8 cellular contexts compared by ENCODE assay signal in genomic region chr5:133552925-133553525, GRCh38. TPM values are rescaled to one million over a fixed set of nuclear protein-coding genes. Genes with fewer than 3 reads are reported as not detected.
DNase-seq lines count a peak whose midpoint lies in the region; ATAC-seq, FAIRE-seq and TF ChIP-seq lines count a peak whose summit lies in the region.

No MANE protein-coding gene starts in this region.

- no peak overlapping the region for H3K56ac ChIP-seq in H1 (replicated peaks; ENCODE audit: insufficient read length, low read depth, low read length)

- peak; percentile 74 for ATAC-seq in GM19372 (IDR thresholded peaks at IDR 0.05; ENCODE audit: low read depth, unreplicated experiment)

- H4K5ac ChIP-seq in H1 (ENCODE audit: insufficient read length, low read depth, low read length): no peak overlapping the region

- no peak overlapping the region for H2AFZ ChIP-seq in H1 (ENCODE audit: low read length)

- no peak overlapping the region for H2BK5ac ChIP-seq in H1 (ENCODE audit: low read depth, low read length)

- H3K4me3 ChIP-seq in BJ (ENCODE audit: low read depth, low read length) (no peak overlapping the region), H1 (ENCODE audit: extremely low read depth in 1 of 4, insufficient read depth in 2 of 4, low read depth in 3 of 4, low read length in 4 of 4) (no peak overlapping the region)

- TF ChIP-seq POLR2A in H1 (IDR thresholded peaks at IDR 0.05; ENCODE audit: control extremely low read depth in 1 of 2, low read depth in 2 of 2, low read length in 2 of 2): no peak

- no peak overlapping the region for H4K8ac ChIP-seq in H1 (ENCODE audit: extremely low read depth, insufficient read depth, low read length)

- 0 out of 4 replicates have a peak, but pooled peaks cover 0 to under 1% of the 10 kb centered on the region in 2 experiments for H3K9me3 ChIP-seq in H1 (ENCODE audit: insufficient read depth in 2 of 2, low read depth in 1 of 2, low read length in 1 of 2)

- H3K27me3 ChIP-seq in BJ (ENCODE audit: control insufficient read depth, insufficient read depth, low read length) (peaks cover 1% of the 10 kb centered on the region; the same call in 1 of the 2 replicates), H1 (replicated peaks in 1 of 4; ENCODE audit: control insufficient read depth in 3 of 4, extremely low read depth in 1 of 4, insufficient read depth in 3 of 4, low read length in 3 of 4) (no peaks in the 10 kb centered on the region; a peak in 1 of 7 replicates)

- H3K4me1 Mint-ChIP-seq in nephron: no peaks in the 10 kb centered on the region
- H3K4me1 Mint-ChIP-seq in type B pancreatic cell (ENCODE audit: unreplicated experiment): no peaks in the 10 kb centered on the region

- WGBS in H1 (ENCODE audit: extremely low coverage in 1 of 2, insufficient coverage in 1 of 2, insufficient read length in 1 of 2, insufficient replicate concordance in 2 of 2, low coverage in 1 of 2, low lambda C conversion rate in 2 of 2, missing lambda C conversion rate in 1 of 2), 2 experiments: 46% methylated on average over 8 of the region's 13 CpGs; no CpG with 5 or more reads in 1 of the 2 experiments

- H2AK5ac ChIP-seq in H1 (ENCODE audit: low read depth, low read length): no peak overlapping the region

- no peak overlapping the region for H3K18ac ChIP-seq in H1 (ENCODE audit: extremely low read depth, low read length)

- H3K23me2 ChIP-seq in H1 (ENCODE audit: low read depth, low read length): 0 out of 2 replicates have a peak, but pooled peaks cover 3% of the 10 kb centered on the region

- H3K79me2 ChIP-seq in H1 (ENCODE audit: control insufficient read depth in 1 of 2, insufficient read depth in 2 of 2, low read length in 2 of 2): no peaks in the 10 kb centered on the region

- no peak overlapping the region for H2BK15ac ChIP-seq in H1 (ENCODE audit: low read length)

- no peak for TF ChIP-seq EP300 in H1 (IDR thresholded peaks at IDR 0.05; ENCODE audit: borderline replicate concordance in 1 of 2, low read depth in 2 of 2, low read length in 2 of 2)

- H2BK20ac ChIP-seq in H1 (ENCODE audit: low read length): no peak overlapping the region

- no peak overlapping the region for H3K23ac ChIP-seq in H1 (ENCODE audit: insufficient read length)

- H3K4ac ChIP-seq in H1 (replicated peaks; ENCODE audit: insufficient read length, low read depth, low read length): no peak overlapping the region

- H3K14ac ChIP-seq in H1 (ENCODE audit: insufficient read length): no peak overlapping the region

- no peak overlapping the region for H3K9ac ChIP-seq in H1 (replicated peaks in 1 of 4; ENCODE audit: extremely low read depth in 1 of 4, low read depth in 3 of 4, low read length in 3 of 4)

- peaks cover 0 to 8% (median 5%) of the 10 kb centered on the region in 4 experiments; a peak in 4 of 7 replicates for H3K4me1 ChIP-seq in H1 (replicated peaks in 1 of 4; ENCODE audit: control insufficient read depth in 3 of 4, insufficient read depth in 4 of 4, low read length in 3 of 4)

- H3K27ac Mint-ChIP-seq in nephron: no peak overlapping the region
- no peak overlapping the region for H3K27ac Mint-ChIP-seq in type B pancreatic cell

- peak; percentile 83 for TF ChIP-seq CTCF in BJ (IDR thresholded peaks at IDR 0.05; ENCODE audit: insufficient read depth, low read depth, low read length)
- peak; percentile 83 to 90 (median 86) for TF ChIP-seq CTCF in H1 (IDR thresholded peaks at IDR 0.05; ENCODE audit: control extremely low read depth in 1 of 3, insufficient read depth in 1 of 3, low read depth in 1 of 3, low read length in 3 of 3)
- peak; percentile 44 to 61 (median 49) for TF ChIP-seq CTCF in nephron (IDR thresholded peaks at IDR 0.05; ENCODE audit: unreplicated experiment in 3 of 3)
- peak; percentile 80 for TF ChIP-seq CTCF in type B pancreatic cell (conservative IDR thresholded peaks at IDR 0.05)

- no peak overlapping the region for H3K4me3 Mint-ChIP-seq in nephron
- H3K4me3 Mint-ChIP-seq in type B pancreatic cell: no peak overlapping the region

- CTCF ChIA-PET in BJ (lab: Yijun Ruan, JAX): interaction anchor here (0.7 to 2.9 kb wide), 4 partner anchors 11 to 316 kb away, joined by 3 to 14 read pairs (median 4); no protein-coding TSS in a partner anchor
- CTCF ChIA-PET in H1 (lab: Charles Lee; ENCODE audit: partially characterized antibody): interaction anchor here (0.7 to 2.7 kb wide), 27 partner anchors 8 to 314 kb away, joined by 3 to 12 read pairs (median 4); no protein-coding TSS in a partner anchor

- H4K91ac ChIP-seq in H1 (replicated peaks; ENCODE audit: insufficient read length, low read length): no peak overlapping the region

- POLR2A ChIA-PET in BJ (lab: Charles Lee) (no interaction called here), H1 (lab: Charles Lee; ENCODE audit: partially characterized antibody) (no interaction called here)

- H3K9me3 Mint-ChIP-seq in nephron: no peaks in the 10 kb centered on the region
- H3K9me3 Mint-ChIP-seq in type B pancreatic cell: no peaks in the 10 kb centered on the region

- H3K36me3 ChIP-seq in BJ (ENCODE audit: control insufficient read depth, insufficient read depth, low read length) (no peaks in the 10 kb centered on the region), H1 (ENCODE audit: control insufficient read depth in 2 of 4, insufficient read depth in 4 of 4, low read length in 3 of 4) (no peaks in the 10 kb centered on the region; a peak in 1 of 8 replicates)

- H3K27me3 Mint-ChIP-seq in nephron (ENCODE audit: low read depth) (peaks cover 35% of the 10 kb centered on the region), type B pancreatic cell (peaks cover 6% of the 10 kb centered on the region)

- no peaks in the 10 kb centered on the region for H4K20me1 ChIP-seq in H1 (replicated peaks in 1 of 2; ENCODE audit: control insufficient read depth in 1 of 2, insufficient read depth in 2 of 2, low read length in 2 of 2)

- peak; percentile 74 for FAIRE-seq in H1 (lab: Jason Lieb, UNC)

- no peak overlapping the region for H2BK12ac ChIP-seq in H1 (ENCODE audit: low read depth, low read length)

- DNase-seq in BJ (ENCODE audit: low read depth): no peak
- peak; percentile 6 for DNase-seq in NCI-H510A (lab: John Stamatoyannopoulos, UW)
- peak; percentile 25 to 44 for DNase-seq in activated CD4-positive, alpha-beta T cell treated with anti-CD3 and anti-CD28 coated beads, Interleukin-2, amount 50 U/mL, for 4 hours
- DNase-seq in H1 (ENCODE audit: low read depth in 1 of 2, low spot score in 2 of 2): peak; percentile 38 to 89
- no peak for DNase-seq in type B pancreatic cell (ENCODE audit: extremely low spot score, unreplicated experiment)
- DNase-seq in cerebellum (ENCODE audit: low spot score): no peak

- H3K27ac ChIP-seq in H1 (ENCODE audit: low read depth, low read length): no peak overlapping the region

- no peak overlapping the region for H3K4me2 ChIP-seq in H1 (ENCODE audit: insufficient read depth in 1 of 2, low read depth in 2 of 2, low read length in 2 of 2)

- H2BK120ac ChIP-seq in H1 (replicated peaks; ENCODE audit: low read depth, low read length): no peak overlapping the region

- H3K36me3 Mint-ChIP-seq in nephron (ENCODE audit: low read depth) (no peaks in the 10 kb centered on the region), type B pancreatic cell (no peaks in the 10 kb centered on the region)

- TF ChIP-seq RAD21 in H1 (IDR thresholded peaks at IDR 0.05 in 1 of 2, conservative IDR thresholded peaks at IDR 0.05 in 1 of 2; ENCODE audit: low read depth in 2 of 2, low read length in 2 of 2): peak; percentile 71 to 80

- H3K79me1 ChIP-seq in H1 (ENCODE audit: low read depth, low read length): no peaks in the 10 kb centered on the region

TF ChIP-seq in H1, 55 proteins besides CTCF, POLR2A, EP300 and RAD21 (continues in another document):
- no peak for TF ChIP-seq ATF2 (IDR thresholded peaks at IDR 0.05; ENCODE audit: low read length)
- no peak for TF ChIP-seq EGR1 (IDR thresholded peaks at IDR 0.05; ENCODE audit: borderline replicate concordance, low read depth, low read length)
- TF ChIP-seq ZNF274 (IDR thresholded peaks at IDR 0.05; ENCODE audit: borderline replicate concordance, extremely low read depth, low read length): no peak
- peak; percentile 35; the same call in 1 of the 2 replicates for TF ChIP-seq GABPA (IDR thresholded peaks at IDR 0.05; ENCODE audit: borderline replicate concordance, insufficient read depth, low read length)
- TF ChIP-seq TEAD4 (IDR thresholded peaks at IDR 0.05; ENCODE audit: low read depth, low read length): 0 out of 2 replicates have a peak, but pooled peaks have one; percentile 10
- no peak for TF ChIP-seq RXRA (IDR thresholded peaks at IDR 0.05; ENCODE audit: insufficient read depth, low read depth, low read length)
- no peak for TF ChIP-seq MAFK (IDR thresholded peaks at IDR 0.05; ENCODE audit: low read depth, low read length)
- TF ChIP-seq CBX5 (IDR thresholded peaks at IDR 0.05; ENCODE audit: low read depth, low read length): no peak
- TF ChIP-seq KDM1A (IDR thresholded peaks at IDR 0.05; ENCODE audit: borderline replicate concordance, low read length): no peak

RNA-seq across cellular contexts. Expression of gene FSTL4, which starts 59.3 kb away (rescaled TPM):
- polyA plus RNA-seq in BJ (2011; rRNA removed) (not detected in 2 replicates), H1 (2011; rRNA removed) (3.1 and 6.5 TPM in 2 replicates)
- not detected in 2 replicates for polyA minus RNA-seq in BJ (2011; rRNA and poly(A)+ RNA removed)
- 4.1 and 6.1 TPM in 2 replicates for total RNA-seq in H1 (2021; fragmentation: NEBNext Ultra II Directional; extraction: Animal tissue kit (Norgen Biotek cat#: 25700))
- polyA plus RNA-seq in H1 (2011; cell fraction: cytosol; rRNA removed): 3.8 TPM
- 11.6 TPM for polyA plus RNA-seq in H1 (2011; cell fraction: nucleus; rRNA removed)
- polyA plus RNA-seq in H1 (2012, experiment 1 of 2): 2.4 to 4.4 TPM (median 3.7 TPM) in 4 replicates
- 1.5 TPM for polyA plus RNA-seq in H1 (2012, experiment 2 of 2)
- polyA plus RNA-seq in H1 (2013, experiment 1 of 2): 3.5 TPM
- 3.2 TPM for polyA plus RNA-seq in H1 (2013, experiment 2 of 2)
- polyA minus RNA-seq in H1 (2011; rRNA and poly(A)+ RNA removed): 10.8 and 11.0 TPM in 2 replicates
- 3.7 TPM for polyA minus RNA-seq in H1 (2011; cell fraction: cytosol; rRNA and poly(A)+ RNA removed)
- 18.8 TPM for polyA minus RNA-seq in H1 (2011; cell fraction: nucleus; rRNA and poly(A)+ RNA removed)
- total RNA-seq in type B pancreatic cell (ENCODE audit: low replicate concordance) (11.3 and 51.7 TPM in 2 replicates), cerebellum (32.8 TPM)

Comparison
In these comparisons a context has a peak if more than half of its experiments do, and no peak if none do; other contexts are left out.
1. DNase-seq: peak in NCI-H510A (single experiment), activated CD4-positive, alpha-beta T cell treated with anti-CD3 and anti-CD28 coated beads, Interleukin-2, amount 50 U/mL, for 4 hours (2 of 2) and H1 (2 of 2); none in BJ (single experiment), type B pancreatic cell (single experiment) and cerebellum (single experiment).
2. Peak in every context shown above with its lines, with median percentiles within 50 percentile points of each other: CTCF ChIP-seq.